8 cellular contexts compared by ENCODE assay signal in the genomic region with DNA sequence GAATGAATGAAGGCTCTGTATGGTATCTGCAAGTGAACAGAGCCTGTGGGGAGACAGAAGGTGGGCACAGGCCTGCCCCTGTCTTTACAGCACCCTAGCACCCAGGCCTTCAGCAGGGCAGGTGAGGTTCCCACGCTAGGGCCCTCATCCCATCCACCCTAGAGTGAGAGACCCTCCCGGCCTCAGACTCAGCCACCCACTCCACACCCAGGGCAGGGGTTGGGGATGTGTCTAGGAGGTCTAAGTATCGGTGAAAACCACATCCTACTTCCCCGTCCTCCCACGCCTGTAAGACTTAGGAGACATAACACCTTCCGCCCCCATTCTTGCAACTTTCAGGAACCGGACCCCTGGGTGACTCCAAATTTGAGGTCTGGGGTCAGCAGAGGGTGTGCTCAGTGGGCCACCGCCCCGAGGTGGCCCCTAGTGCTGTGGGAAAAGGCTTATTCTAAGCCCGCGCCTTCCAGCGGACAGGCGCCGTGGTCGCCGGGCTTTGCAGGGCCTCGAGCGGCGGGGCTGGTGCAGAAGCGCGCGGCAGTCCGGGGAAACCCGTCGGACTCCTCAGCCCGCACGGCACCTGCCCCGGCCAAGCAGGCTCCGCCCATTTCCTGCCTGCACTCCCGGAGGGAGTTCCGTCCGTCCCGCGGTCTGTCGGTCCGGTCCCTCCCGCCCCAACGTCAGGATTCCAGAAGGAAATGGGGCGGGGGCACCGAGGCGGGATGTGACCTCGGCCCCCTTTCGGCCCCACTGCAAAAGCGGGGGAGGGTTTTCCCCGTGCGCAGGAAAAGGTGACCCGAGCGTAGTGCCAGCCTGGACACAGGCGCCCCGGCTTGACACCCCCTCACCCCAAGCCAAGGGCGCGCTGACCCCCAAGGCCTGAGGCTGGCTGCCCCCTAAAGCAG. TPM values are rescaled to one million over a fixed set of nuclear protein-coding genes. Genes with fewer than 3 reads are reported as not detected.
DNase-seq lines count a peak whose midpoint lies in the region; TF ChIP-seq lines count a peak whose summit lies in the region.

No MANE protein-coding gene starts in this region.

- peak overlapping the region; percentile 79 to 83 for H3K4me3 Mint-ChIP-seq in CD14-positive monocyte

- TF ChIP-seq RAD21 in liver (IDR thresholded peaks at IDR 0.05) = no peak

- peaks cover 0 to 2% (median 0%) of the 10 kb centered on the region in 7 donors for H3K9me3 Mint-ChIP-seq in CD14-positive monocyte

- no peak overlapping the region for H3K27ac Mint-ChIP-seq in CD14-positive monocyte

- no peaks in the 10 kb centered on the region for H3K27me3 ChIP-seq in mammary epithelial cell (ENCODE audit: insufficient read depth, low read length)
- no peaks in the 10 kb centered on the region for H3K27me3 ChIP-seq in liver (ENCODE audit: control insufficient read depth in 4 of 4, insufficient read depth in 4 of 4, low read length in 3 of 4)

- H3K9ac ChIP-seq in mammary epithelial cell (ENCODE audit: insufficient read depth, low read length) = no peak overlapping the region
- peak overlapping the region in 1 of 2 donors; percentile 36 for H3K9ac ChIP-seq in liver (ENCODE audit: low read depth in 1 of 2, low read length in 2 of 2)

- peaks cover 26% of the 10 kb centered on the region for H3K79me2 ChIP-seq in mammary epithelial cell (ENCODE audit: insufficient read depth, low read length)

- BruUV-seq in mammary epithelial cell (replicated peaks; lab: Mats Ljungman, UMichigan) = no TSS peak

- intact Hi-C loops in CD14-positive monocyte (cut with micrococcal nuclease) = no loop called here
- intact Hi-C loops in mammary epithelial cell (cut with micrococcal nuclease) = no loop called here

- TF ChIP-seq CTCF in CD14-positive monocyte (IDR thresholded peaks at IDR 0.05) (no peak), mammary epithelial cell (conservative IDR thresholded peaks at IDR 0.05 in 1 of 2, IDR thresholded peaks at IDR 0.05 in 1 of 2; ENCODE audit: extremely low read depth in 1 of 2, insufficient read depth in 1 of 2, low read depth in 1 of 2, low read length in 2 of 2) (no peak), liver (IDR thresholded peaks at IDR 0.05; ENCODE audit: low read depth, low read length, missing input control) (no peak)

- H3K4me3 ChIP-seq in mammary epithelial cell (replicated peaks in 1 of 3; ENCODE audit: insufficient read depth in 1 of 3, low read depth in 2 of 3, low read length in 3 of 3) = peak overlapping the region; percentile 47 to 61 (median 57)
- peak overlapping the region; percentile 30 to 74 (median 66) for H3K4me3 ChIP-seq in liver (ENCODE audit: low read depth in 1 of 3, low read length in 3 of 3)

- H4K20me1 ChIP-seq in mammary epithelial cell (ENCODE audit: insufficient read depth, low read length) = no peaks in the 10 kb centered on the region

- DNase-seq in CD14-positive monocyte (ENCODE audit: low spot score) (peak; percentile 30), HuH-7 (ENCODE audit: low spot score) (peak; percentile 81), SW 1271 (lab: John Stamatoyannopoulos, UW) (peak; percentile 61 to 64), mammary epithelial cell (peak; percentile 66), kidney glomerular epithelial cell (lab: John Stamatoyannopoulos, UW) (no peak)
- peak; percentile 60 to 76 for DNase-seq in stimulated activated CD8-positive, alpha-beta memory T cell treated with anti-CD3 and anti-CD28 coated beads, Interleukin-15, amount 100 ng/mL, for 48 hours (ENCODE audit: low read depth in 2 of 2)

- peak; percentile 65 for TF ChIP-seq POLR2A in GM18951 (IDR thresholded peaks at IDR 0.05; ENCODE audit: extremely low read depth, insufficient read depth, insufficient read length)

- dilution Hi-C loops in mammary epithelial cell (cut with HindIII; ENCODE audit: low sequenced_read_pairs) = no loop called here

- in situ Hi-C loops in GM18951 (cut with MboI; ENCODE audit: low sequenced_read_pairs, unreplicated experiment) = no loop called here
- in situ Hi-C loops in mammary epithelial cell (cut with MboI; ENCODE audit: low sequenced_read_pairs in 2 of 2) = loop anchor here in 1 of 2 donors (10.0 kb wide), 1 partner anchor 444 kb away; a partner anchor contains a TSS

- no peaks in the 10 kb centered on the region for H3K9me3 ChIP-seq in mammary epithelial cell (replicated peaks; ENCODE audit: insufficient read depth, low read length)
- no peaks in the 10 kb centered on the region for H3K9me3 ChIP-seq in liver (ENCODE audit: control insufficient read depth in 4 of 4, low read length in 3 of 4)

- H3K4me1 Mint-ChIP-seq in CD14-positive monocyte = peaks cover 47% of the 10 kb centered on the region

- peaks cover 4 to 11% (median 10%) of the 10 kb centered on the region in 3 donors for H3K27me3 Mint-ChIP-seq in CD14-positive monocyte (ENCODE audit: low read depth in 3 of 3)

- peak overlapping the region; percentile 98 for H2AFZ ChIP-seq in mammary epithelial cell (ENCODE audit: low read depth, low read length)

- H3K27ac ChIP-seq in mammary epithelial cell (ENCODE audit: insufficient read depth, low read depth, low read length) = no peak overlapping the region
- H3K27ac ChIP-seq in liver (ENCODE audit: low read depth in 1 of 2, low read length in 2 of 2) = peak overlapping the region; percentile 25 to 79

- peak overlapping the region; percentile 95 for H3K4me2 ChIP-seq in mammary epithelial cell (ENCODE audit: insufficient read depth, low read depth, low read length)

- peaks cover 41% of the 10 kb centered on the region for H3K4me1 ChIP-seq in mammary epithelial cell (ENCODE audit: insufficient read depth, low read length)
- H3K4me1 ChIP-seq in liver (ENCODE audit: control insufficient read depth in 4 of 4, insufficient read depth in 4 of 4, low read length in 3 of 4) = peaks cover 20 to 59% (median 39%) of the 10 kb centered on the region in 4 donors

- no peaks in the 10 kb centered on the region for H3K36me3 ChIP-seq in mammary epithelial cell (ENCODE audit: insufficient read depth, low read length)
- peaks cover 0 to 4% (median 0%) of the 10 kb centered on the region in 4 donors for H3K36me3 ChIP-seq in liver (ENCODE audit: control insufficient read depth in 4 of 4, insufficient read depth in 3 of 4, low read depth in 1 of 4, low read length in 3 of 4)

- H3K36me3 Mint-ChIP-seq in CD14-positive monocyte = peaks cover 10 to 13% of the 10 kb centered on the region in 2 donors

- CTCF ChIA-PET in mammary epithelial cell (lab: Charles Lee; ENCODE audit: low non-redundant PET) = no interaction called here

- WGBS in mammary epithelial cell (ENCODE audit: low coverage, missing lambda C conversion rate) = 12% methylated on average over 18 of the region's 52 CpGs
- 8% methylated on average over 52 of the region's 52 CpGs for WGBS in liver

TF ChIP-seq in liver, 16 proteins besides CTCF, POLR2A, EP300 and RAD21 (continues in another document):
- TF ChIP-seq GABPA (IDR thresholded peaks at IDR 0.05 in 1 of 2, conservative IDR thresholded peaks at IDR 0.05 in 1 of 2) (peak in 1 of 2 donors; percentile 81), FOXA1 (IDR thresholded peaks at IDR 0.05) (no peak), SP1 (IDR thresholded peaks at IDR 0.05) (peak; percentile 55)
- TF ChIP-seq, protein P1, sequence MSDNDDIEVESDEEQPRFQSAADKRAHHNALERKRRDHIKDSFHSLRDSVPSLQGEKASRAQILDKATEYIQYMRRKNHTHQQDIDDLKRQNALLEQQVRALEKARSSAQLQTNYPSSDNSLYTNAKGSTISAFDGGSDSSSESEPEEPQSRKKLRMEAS (IDR thresholded peaks at IDR 0.05) = no peak
- TF ChIP-seq, protein P2, sequence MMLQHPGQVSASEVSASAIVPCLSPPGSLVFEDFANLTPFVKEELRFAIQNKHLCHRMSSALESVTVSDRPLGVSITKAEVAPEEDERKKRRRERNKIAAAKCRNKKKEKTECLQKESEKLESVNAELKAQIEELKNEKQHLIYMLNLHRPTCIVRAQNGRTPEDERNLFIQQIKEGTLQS (IDR thresholded peaks at IDR 0.05) = no peak
- TF ChIP-seq, protein P3, sequence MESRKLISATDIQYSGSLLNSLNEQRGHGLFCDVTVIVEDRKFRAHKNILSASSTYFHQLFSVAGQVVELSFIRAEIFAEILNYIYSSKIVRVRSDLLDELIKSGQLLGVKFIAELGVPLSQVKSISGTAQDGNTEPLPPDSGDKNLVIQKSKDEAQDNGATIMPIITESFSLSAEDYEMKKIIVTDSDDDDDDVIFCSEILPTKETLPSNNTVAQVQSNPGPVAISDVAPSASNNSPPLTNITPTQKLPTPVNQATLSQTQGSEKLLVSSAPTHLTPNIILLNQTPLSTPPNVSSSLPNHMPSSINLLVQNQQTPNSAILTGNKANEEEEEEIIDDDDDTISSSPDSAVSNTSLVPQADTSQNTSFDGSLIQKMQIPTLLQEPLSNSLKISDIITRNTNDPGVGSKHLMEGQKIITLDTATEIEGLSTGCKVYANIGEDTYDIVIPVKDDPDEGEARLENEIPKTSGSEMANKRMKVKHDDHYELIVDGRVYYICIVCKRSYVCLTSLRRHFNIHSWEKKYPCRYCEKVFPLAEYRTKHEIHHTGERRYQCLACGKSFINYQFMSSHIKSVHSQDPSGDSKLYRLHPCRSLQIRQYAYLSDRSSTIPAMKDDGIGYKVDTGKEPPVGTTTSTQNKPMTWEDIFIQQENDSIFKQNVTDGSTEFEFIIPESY (IDR thresholded peaks at IDR 0.05) = no peak

RNA-seq across cellular contexts. Expression of a gene that starts 0.9 kb away (rescaled TPM):
- polyA plus RNA-seq in CD14-positive monocyte = under 1 TPM; 0.34 to 0.67 TPM
- 1 to 10 TPM; 1.5 to 3.5 TPM for total RNA-seq in mammary epithelial cell
- polyA plus RNA-seq in mammary epithelial cell = 0.83 TPM
- polyA minus RNA-seq in mammary epithelial cell = 0.67 TPM
- 1 to 10 TPM; 1.4 to 2.8 TPM for total RNA-seq in liver
- polyA plus RNA-seq in liver = 1 to 10 TPM in 1 of 2 donors, under 1 TPM in 1; 0.74 to 3.4 TPM

RNA-seq across cellular contexts. Expression of a gene that starts 2.4 kb away (rescaled TPM):
- 10 to 100 TPM; 34.5 to 47.7 TPM for polyA plus RNA-seq in CD14-positive monocyte
- total RNA-seq in mammary epithelial cell = 10 to 100 TPM; 33.5 to 56.9 TPM
- 34.0 TPM for polyA plus RNA-seq in mammary epithelial cell
- polyA minus RNA-seq in mammary epithelial cell = 81.7 TPM
- total RNA-seq in liver = 10 to 100 TPM; 24.2 to 24.9 TPM
- 10 to 100 TPM; 16.3 to 22.0 TPM for polyA plus RNA-seq in liver

RNA-seq across cellular contexts. Expression of a gene that starts 8.8 kb away (rescaled TPM):
- under 1 TPM in 1 of 2 donors, not detected in 1; 0.10 TPM for polyA plus RNA-seq in CD14-positive monocyte
- 10 to 100 TPM in 1 of 2 donors, 1 to 10 TPM in 1; 9.2 to 17.2 TPM for total RNA-seq in mammary epithelial cell
- 3.2 TPM for polyA plus RNA-seq in mammary epithelial cell
- polyA minus RNA-seq in mammary epithelial cell = 3.9 TPM
- 10 to 100 TPM in 1 of 2 donors, 1 to 10 TPM in 1; 9.2 to 11.8 TPM for total RNA-seq in liver
- 10 to 100 TPM in 1 of 2 donors, 1 to 10 TPM in 1; 1.8 to 10.4 TPM for polyA plus RNA-seq in liver

RNA-seq across cellular contexts. Expression of a gene that starts 22.4 kb away (rescaled TPM):
- 10 to 100 TPM; 10.9 to 14.5 TPM for polyA plus RNA-seq in CD14-positive monocyte
- 10 to 100 TPM; 28.5 to 34.3 TPM for total RNA-seq in mammary epithelial cell
- polyA plus RNA-seq in mammary epithelial cell = 37.0 TPM
- polyA minus RNA-seq in mammary epithelial cell = 17.7 TPM
- total RNA-seq in liver = 10 to 100 TPM; 16.4 to 20.4 TPM
- polyA plus RNA-seq in liver = 10 to 100 TPM; 16.4 to 20.1 TPM

RNA-seq across cellular contexts. Expression of a gene that starts 57.4 kb away (rescaled TPM):
- polyA plus RNA-seq in CD14-positive monocyte = not detected
- total RNA-seq in mammary epithelial cell = 1 to 10 TPM in 1 of 2 donors, under 1 TPM in 1; 0.67 to 1.0 TPM
- 0.03 TPM for polyA plus RNA-seq in mammary epithelial cell
- polyA minus RNA-seq in mammary epithelial cell = not detected
- total RNA-seq in liver = under 1 TPM; 0.14 to 0.59 TPM
- under 1 TPM; 0.07 to 0.10 TPM for polyA plus RNA-seq in liver
